1 cellular context compared by ENCODE assay signal in the genomic region with DNA sequence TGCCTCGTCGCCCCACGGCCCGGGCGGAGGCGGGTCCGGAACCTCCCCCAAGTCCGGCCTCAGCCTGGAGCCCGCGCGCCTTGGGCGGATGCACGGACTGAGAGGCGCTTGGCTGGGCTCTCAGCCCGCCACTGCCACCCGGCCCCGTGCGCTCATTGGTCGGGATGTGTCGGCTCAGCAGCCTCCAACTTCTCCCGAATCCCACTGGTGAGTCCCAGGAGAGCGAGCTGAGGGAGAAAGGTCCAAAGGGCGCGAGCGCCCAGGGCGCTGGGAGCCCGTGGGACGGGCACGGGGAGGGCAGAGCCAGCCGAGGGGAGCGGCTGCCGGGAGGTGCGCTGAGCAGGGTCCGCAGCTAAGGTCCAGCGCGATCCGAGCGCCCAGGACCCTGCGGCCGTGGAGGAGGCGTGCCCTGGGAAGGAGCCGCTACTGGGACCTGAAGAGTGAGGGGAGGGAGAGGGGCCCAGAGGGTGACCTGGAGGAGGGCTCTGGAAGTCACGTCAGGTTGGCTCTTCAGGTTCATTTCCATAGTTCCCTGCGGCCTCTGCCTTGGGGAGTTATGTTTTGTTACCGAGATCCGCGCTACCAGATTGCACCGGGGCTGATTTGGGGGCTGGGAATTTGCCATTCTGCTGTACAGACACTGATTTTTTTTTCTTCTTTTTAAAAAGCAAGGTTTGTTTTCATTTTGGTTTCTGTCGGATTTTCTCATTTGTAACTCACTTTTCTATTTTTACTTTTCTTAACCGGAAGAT.
A peak's percentile ranks its signal among the peaks of the same experiment; 100 is the strongest.
TF ChIP-seq lines count a peak whose summit lies in the region.

A gene (plus strand): TSS at position 525 of the 752 bp plus-strand sequence. CDS start 3,849 bp downstream, outside the sequence.

TF ChIP-seq in HepG2, 621 proteins besides CTCF, POLR2A, EP300 and RAD21 (continued from another document and continues in another):
- TF ChIP-seq, protein P1, sequence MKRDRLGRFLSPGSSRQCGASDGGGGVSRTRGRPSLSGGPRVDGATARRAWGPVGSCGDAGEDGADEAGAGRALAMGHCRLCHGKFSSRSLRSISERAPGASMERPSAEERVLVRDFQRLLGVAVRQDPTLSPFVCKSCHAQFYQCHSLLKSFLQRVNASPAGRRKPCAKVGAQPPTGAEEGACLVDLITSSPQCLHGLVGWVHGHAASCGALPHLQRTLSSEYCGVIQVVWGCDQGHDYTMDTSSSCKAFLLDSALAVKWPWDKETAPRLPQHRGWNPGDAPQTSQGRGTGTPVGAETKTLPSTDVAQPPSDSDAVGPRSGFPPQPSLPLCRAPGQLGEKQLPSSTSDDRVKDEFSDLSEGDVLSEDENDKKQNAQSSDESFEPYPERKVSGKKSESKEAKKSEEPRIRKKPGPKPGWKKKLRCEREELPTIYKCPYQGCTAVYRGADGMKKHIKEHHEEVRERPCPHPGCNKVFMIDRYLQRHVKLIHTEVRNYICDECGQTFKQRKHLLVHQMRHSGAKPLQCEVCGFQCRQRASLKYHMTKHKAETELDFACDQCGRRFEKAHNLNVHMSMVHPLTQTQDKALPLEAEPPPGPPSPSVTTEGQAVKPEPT (CRISPR knock-in tag; IDR thresholded peaks at IDR 0.05; ENCODE audit: low read depth), result no peak
- TF ChIP-seq HMGA1 (CRISPR knock-in tag; conservative IDR thresholded peaks at IDR 0.05), result no peak
- TF ChIP-seq, protein P2, sequence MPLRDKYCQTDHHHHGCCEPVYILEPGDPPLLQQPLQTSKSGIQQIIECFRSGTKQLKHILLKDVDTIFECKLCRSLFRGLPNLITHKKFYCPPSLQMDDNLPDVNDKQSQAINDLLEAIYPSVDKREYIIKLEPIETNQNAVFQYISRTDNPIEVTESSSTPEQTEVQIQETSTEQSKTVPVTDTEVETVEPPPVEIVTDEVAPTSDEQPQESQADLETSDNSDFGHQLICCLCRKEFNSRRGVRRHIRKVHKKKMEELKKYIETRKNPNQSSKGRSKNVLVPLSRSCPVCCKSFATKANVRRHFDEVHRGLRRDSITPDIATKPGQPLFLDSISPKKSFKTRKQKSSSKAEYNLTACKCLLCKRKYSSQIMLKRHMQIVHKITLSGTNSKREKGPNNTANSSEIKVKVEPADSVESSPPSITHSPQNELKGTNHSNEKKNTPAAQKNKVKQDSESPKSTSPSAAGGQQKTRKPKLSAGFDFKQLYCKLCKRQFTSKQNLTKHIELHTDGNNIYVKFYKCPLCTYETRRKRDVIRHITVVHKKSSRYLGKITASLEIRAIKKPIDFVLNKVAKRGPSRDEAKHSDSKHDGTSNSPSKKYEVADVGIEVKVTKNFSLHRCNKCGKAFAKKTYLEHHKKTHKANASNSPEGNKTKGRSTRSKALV (CRISPR knock-in tag; IDR thresholded peaks at IDR 0.05), result peak; percentile 92
- no peak for TF ChIP-seq TCF12 (IDR thresholded peaks at IDR 0.05)
- TF ChIP-seq TCF12 (CRISPR knock-in tag; IDR thresholded peaks at IDR 0.05), result no peak
- 0 out of 2 replicates have a peak, but pooled peaks have one; percentile 26 for TF ChIP-seq ZNF788 (CRISPR knock-in tag; IDR thresholded peaks at IDR 0.05; ENCODE audit: borderline replicate concordance)
- TF ChIP-seq ISX (CRISPR knock-in tag; conservative IDR thresholded peaks at IDR 0.05), result no peak
- TF ChIP-seq, protein P3, sequence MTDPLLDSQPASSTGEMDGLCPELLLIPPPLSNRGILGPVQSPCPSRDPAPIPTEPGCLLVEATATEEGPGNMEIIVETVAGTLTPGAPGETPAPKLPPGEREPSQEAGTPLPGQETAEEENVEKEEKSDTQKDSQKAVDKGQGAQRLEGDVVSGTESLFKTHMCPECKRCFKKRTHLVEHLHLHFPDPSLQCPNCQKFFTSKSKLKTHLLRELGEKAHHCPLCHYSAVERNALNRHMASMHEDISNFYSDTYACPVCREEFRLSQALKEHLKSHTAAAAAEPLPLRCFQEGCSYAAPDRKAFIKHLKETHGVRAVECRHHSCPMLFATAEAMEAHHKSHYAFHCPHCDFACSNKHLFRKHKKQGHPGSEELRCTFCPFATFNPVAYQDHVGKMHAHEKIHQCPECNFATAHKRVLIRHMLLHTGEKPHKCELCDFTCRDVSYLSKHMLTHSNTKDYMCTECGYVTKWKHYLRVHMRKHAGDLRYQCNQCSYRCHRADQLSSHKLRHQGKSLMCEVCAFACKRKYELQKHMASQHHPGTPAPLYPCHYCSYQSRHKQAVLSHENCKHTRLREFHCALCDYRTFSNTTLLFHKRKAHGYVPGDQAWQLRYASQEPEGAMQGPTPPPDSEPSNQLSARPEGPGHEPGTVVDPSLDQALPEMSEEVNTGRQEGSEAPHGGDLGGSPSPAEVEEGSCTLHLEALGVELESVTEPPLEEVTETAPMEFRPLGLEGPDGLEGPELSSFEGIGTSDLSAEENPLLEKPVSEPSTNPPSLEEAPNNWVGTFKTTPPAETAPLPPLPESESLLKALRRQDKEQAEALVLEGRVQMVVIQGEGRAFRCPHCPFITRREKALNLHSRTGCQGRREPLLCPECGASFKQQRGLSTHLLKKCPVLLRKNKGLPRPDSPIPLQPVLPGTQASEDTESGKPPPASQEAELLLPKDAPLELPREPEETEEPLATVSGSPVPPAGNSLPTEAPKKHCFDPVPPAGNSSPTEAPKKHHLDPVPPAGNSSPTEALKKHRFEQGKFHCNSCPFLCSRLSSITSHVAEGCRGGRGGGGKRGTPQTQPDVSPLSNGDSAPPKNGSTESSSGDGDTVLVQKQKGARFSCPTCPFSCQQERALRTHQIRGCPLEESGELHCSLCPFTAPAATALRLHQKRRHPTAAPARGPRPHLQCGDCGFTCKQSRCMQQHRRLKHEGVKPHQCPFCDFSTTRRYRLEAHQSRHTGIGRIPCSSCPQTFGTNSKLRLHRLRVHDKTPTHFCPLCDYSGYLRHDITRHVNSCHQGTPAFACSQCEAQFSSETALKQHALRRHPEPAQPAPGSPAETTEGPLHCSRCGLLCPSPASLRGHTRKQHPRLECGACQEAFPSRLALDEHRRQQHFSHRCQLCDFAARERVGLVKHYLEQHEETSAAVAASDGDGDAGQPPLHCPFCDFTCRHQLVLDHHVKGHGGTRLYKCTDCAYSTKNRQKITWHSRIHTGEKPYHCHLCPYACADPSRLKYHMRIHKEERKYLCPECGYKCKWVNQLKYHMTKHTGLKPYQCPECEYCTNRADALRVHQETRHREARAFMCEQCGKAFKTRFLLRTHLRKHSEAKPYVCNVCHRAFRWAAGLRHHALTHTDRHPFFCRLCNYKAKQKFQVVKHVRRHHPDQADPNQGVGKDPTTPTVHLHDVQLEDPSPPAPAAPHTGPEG (CRISPR knock-in tag; IDR thresholded peaks at IDR 0.05), result no peak
- no peak for TF ChIP-seq MAZ (IDR thresholded peaks at IDR 0.05; ENCODE audit: borderline replicate concordance, low read depth, low read length)
- TF ChIP-seq MAZ (CRISPR knock-in tag; IDR thresholded peaks at IDR 0.05; ENCODE audit: low read depth), result peak; percentile 34; the same call in 1 of the 2 replicates
- peak; percentile 50 for TF ChIP-seq HNRNPLL (IDR thresholded peaks at IDR 0.05; ENCODE audit: low read depth, low read length, poor library complexity, severe bottlenecking)
- TF ChIP-seq NR2F2 (IDR thresholded peaks at IDR 0.05; ENCODE audit: borderline replicate concordance, low read depth), result no peak
- TF ChIP-seq, protein P4, sequence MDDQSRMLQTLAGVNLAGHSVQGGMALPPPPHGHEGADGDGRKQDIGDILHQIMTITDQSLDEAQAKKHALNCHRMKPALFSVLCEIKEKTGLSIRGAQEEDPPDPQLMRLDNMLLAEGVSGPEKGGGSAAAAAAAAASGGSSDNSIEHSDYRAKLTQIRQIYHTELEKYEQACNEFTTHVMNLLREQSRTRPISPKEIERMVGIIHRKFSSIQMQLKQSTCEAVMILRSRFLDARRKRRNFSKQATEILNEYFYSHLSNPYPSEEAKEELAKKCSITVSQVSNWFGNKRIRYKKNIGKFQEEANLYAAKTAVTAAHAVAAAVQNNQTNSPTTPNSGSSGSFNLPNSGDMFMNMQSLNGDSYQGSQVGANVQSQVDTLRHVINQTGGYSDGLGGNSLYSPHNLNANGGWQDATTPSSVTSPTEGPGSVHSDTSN (CRISPR knock-in tag; IDR thresholded peaks at IDR 0.05; ENCODE audit: borderline replicate concordance), result no peak
- TF ChIP-seq ZNF589 (CRISPR knock-in tag; conservative IDR thresholded peaks at IDR 0.05), result no peak
- no peak for TF ChIP-seq SMAD3 (CRISPR knock-in tag; IDR thresholded peaks at IDR 0.05)
- TF ChIP-seq NKX3-1 (CRISPR knock-in tag; IDR thresholded peaks at IDR 0.05), result no peak
- no peak for TF ChIP-seq EHMT2 (IDR thresholded peaks at IDR 0.05; ENCODE audit: borderline replicate concordance, low read depth, low read length)
- no peak for TF ChIP-seq ZSCAN25 (CRISPR knock-in tag; IDR thresholded peaks at IDR 0.05)
- TF ChIP-seq, protein P5, sequence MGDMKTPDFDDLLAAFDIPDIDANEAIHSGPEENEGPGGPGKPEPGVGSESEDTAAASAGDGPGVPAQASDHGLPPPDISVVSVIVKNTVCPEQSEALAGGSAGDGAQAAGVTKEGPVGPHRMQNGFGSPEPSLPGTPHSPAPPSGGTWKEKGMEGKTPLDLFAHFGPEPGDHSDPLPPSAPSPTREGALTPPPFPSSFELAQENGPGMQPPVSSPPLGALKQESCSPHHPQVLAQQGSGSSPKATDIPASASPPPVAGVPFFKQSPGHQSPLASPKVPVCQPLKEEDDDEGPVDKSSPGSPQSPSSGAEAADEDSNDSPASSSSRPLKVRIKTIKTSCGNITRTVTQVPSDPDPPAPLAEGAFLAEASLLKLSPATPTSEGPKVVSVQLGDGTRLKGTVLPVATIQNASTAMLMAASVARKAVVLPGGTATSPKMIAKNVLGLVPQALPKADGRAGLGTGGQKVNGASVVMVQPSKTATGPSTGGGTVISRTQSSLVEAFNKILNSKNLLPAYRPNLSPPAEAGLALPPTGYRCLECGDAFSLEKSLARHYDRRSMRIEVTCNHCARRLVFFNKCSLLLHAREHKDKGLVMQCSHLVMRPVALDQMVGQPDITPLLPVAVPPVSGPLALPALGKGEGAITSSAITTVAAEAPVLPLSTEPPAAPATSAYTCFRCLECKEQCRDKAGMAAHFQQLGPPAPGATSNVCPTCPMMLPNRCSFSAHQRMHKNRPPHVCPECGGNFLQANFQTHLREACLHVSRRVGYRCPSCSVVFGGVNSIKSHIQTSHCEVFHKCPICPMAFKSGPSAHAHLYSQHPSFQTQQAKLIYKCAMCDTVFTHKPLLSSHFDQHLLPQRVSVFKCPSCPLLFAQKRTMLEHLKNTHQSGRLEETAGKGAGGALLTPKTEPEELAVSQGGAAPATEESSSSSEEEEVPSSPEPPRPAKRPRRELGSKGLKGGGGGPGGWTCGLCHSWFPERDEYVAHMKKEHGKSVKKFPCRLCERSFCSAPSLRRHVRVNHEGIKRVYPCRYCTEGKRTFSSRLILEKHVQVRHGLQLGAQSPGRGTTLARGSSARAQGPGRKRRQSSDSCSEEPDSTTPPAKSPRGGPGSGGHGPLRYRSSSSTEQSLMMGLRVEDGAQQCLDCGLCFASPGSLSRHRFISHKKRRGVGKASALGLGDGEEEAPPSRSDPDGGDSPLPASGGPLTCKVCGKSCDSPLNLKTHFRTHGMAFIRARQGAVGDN (CRISPR knock-in tag; IDR thresholded peaks at IDR 0.05), result peak; percentile 36
- TF ChIP-seq JDP2 (CRISPR knock-in tag; IDR thresholded peaks at IDR 0.05; ENCODE audit: borderline replicate concordance), result no peak
- TF ChIP-seq FOXJ3 (CRISPR knock-in tag; IDR thresholded peaks at IDR 0.05; ENCODE audit: borderline replicate concordance), result no peak
- TF ChIP-seq HNRNPL (IDR thresholded peaks at IDR 0.05; ENCODE audit: low read depth, low read length), result 0 out of 2 replicates have a peak, but pooled peaks have one; percentile 50
- TF ChIP-seq ZNF350 (CRISPR knock-in tag; IDR thresholded peaks at IDR 0.05; ENCODE audit: borderline replicate concordance, low read depth), result no peak
- no peak for TF ChIP-seq RAD51 (IDR thresholded peaks at IDR 0.05; ENCODE audit: borderline replicate concordance)
- no peak for TF ChIP-seq ZNF263 (CRISPR knock-in tag; IDR thresholded peaks at IDR 0.05)
- TF ChIP-seq, protein P6, sequence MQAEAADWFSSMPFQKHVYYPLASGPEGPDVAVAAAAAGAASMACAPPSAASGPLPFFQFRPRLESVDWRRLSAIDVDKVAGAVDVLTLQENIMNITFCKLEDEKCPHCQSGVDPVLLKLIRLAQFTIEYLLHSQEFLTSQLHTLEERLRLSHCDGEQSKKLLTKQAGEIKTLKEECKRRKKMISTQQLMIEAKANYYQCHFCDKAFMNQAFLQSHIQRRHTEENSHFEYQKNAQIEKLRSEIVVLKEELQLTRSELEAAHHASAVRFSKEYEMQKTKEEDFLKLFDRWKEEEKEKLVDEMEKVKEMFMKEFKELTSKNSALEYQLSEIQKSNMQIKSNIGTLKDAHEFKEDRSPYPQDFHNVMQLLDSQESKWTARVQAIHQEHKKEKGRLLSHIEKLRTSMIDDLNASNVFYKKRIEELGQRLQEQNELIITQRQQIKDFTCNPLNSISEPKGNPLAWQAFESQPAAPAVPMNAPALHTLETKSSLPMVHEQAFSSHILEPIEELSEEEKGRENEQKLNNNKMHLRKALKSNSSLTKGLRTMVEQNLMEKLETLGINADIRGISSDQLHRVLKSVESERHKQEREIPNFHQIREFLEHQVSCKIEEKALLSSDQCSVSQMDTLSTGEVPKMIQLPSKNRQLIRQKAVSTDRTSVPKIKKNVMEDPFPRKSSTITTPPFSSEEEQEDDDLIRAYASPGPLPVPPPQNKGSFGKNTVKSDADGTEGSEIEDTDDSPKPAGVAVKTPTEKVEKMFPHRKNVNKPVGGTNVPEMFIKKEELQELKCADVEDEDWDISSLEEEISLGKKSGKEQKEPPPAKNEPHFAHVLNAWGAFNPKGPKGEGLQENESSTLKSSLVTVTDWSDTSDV (CRISPR knock-in tag; IDR thresholded peaks at IDR 0.05), result no peak
- TF ChIP-seq, protein P7, sequence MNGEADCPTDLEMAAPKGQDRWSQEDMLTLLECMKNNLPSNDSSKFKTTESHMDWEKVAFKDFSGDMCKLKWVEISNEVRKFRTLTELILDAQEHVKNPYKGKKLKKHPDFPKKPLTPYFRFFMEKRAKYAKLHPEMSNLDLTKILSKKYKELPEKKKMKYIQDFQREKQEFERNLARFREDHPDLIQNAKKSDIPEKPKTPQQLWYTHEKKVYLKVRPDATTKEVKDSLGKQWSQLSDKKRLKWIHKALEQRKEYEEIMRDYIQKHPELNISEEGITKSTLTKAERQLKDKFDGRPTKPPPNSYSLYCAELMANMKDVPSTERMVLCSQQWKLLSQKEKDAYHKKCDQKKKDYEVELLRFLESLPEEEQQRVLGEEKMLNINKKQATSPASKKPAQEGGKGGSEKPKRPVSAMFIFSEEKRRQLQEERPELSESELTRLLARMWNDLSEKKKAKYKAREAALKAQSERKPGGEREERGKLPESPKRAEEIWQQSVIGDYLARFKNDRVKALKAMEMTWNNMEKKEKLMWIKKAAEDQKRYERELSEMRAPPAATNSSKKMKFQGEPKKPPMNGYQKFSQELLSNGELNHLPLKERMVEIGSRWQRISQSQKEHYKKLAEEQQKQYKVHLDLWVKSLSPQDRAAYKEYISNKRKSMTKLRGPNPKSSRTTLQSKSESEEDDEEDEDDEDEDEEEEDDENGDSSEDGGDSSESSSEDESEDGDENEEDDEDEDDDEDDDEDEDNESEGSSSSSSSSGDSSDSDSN (CRISPR knock-in tag; IDR thresholded peaks at IDR 0.05), result peak; percentile 49; the same call in 1 of the 2 replicates
- no peak for TF ChIP-seq IKZF1 (IDR thresholded peaks at IDR 0.05)
- TF ChIP-seq NRL (CRISPR knock-in tag; IDR thresholded peaks at IDR 0.05; ENCODE audit: borderline replicate concordance), result 0 out of 2 replicates have a peak, but pooled peaks have one; percentile 34
